ENCODE assay signal across 34 cellular contexts in genomic region chr10:87105725-87106124, GRCh38.
"Had no signal": no experiment of that assay in that cellular context is flagged by ENCODE, and none has a peak within 500 bp of the region (broad histone marks: within the 10 kb centered on the region; RNA-seq: fewer than 3 reads in every experiment).

No MANE protein-coding gene starts in this region.

- ATAC-seq: activated CD4-positive, alpha-beta T cell treated with anti-CD3 and anti-CD28 coated beads for 36 hours; activated CD4-positive, CD25-positive, alpha-beta regulatory T cell treated with anti-CD3 and anti-CD28 coated beads, Interleukin-2, amount 50 U/mL, for 24 hours; activated CD8-positive, alpha-beta memory T cell treated with anti-CD3 and anti-CD28 coated beads, Interleukin-2, amount 10 ng/mL, durations not matched to agents 7 days and 5 days; activated CD8-positive, alpha-beta T cell treated with anti-CD3 and anti-CD28 coated beads, Interleukin-2, amount 10 ng/mL, durations not matched to agents 7 days and 5 days; activated naive CD4-positive, alpha-beta T cell treated with anti-CD3 and anti-CD28 coated beads, Interleukin-2, amount 50 U/mL, for 72 hours; body of pancreas had no signal

- H3K4me1 Mint-ChIP-seq: activated CD4-positive, alpha-beta T cell treated with anti-CD3 and anti-CD28 coated beads for 36 hours; activated CD4-positive, alpha-beta T cell treated with anti-CD3 and anti-CD28 coated beads, Interleukin-2, amount 10 ng/mL, durations not matched to agents 7 days and 5 days; activated CD8-positive, alpha-beta memory T cell treated with anti-CD3 and anti-CD28 coated beads, Interleukin-2, amount 10 ng/mL, durations not matched to agents 7 days and 5 days had no signal

- H3K9me3 ChIP-seq: adrenal gland, body of pancreas, breast epithelium had no signal

- H3K27ac Mint-ChIP-seq: activated CD4-positive, alpha-beta memory T cell treated with anti-CD3 and anti-CD28 coated beads, Interleukin-2, amount 10 ng/mL, durations not matched to agents 7 days and 5 days; activated CD4-positive, alpha-beta T cell treated with anti-CD3 and anti-CD28 coated beads for 36 hours; activated CD4-positive, alpha-beta T cell treated with anti-CD3 and anti-CD28 coated beads, Interleukin-2, amount 10 ng/mL, durations not matched to agents 7 days and 5 days; activated CD8-positive, alpha-beta memory T cell treated with anti-CD3 and anti-CD28 coated beads, Interleukin-2, amount 10 ng/mL, durations not matched to agents 7 days and 5 days; activated CD8-positive, alpha-beta T cell treated with anti-CD3 and anti-CD28 coated beads, Interleukin-2, amount 10 ng/mL, durations not matched to agents 7 days and 5 days; activated naive CD4-positive, alpha-beta T cell treated with anti-CD3 and anti-CD28 coated beads for 36 hours; activated naive CD4-positive, alpha-beta T cell treated with anti-CD3 and anti-CD28 coated beads, Interleukin-2, amount 50 U/mL, for 72 hours; activated naive CD8-positive, alpha-beta T cell treated with anti-CD3 and anti-CD28 coated beads for 36 hours; activated T-cell treated with anti-CD3 and anti-CD28 coated beads, Interleukin-2, amount 50 U/mL, for 24 hours; T-helper 1 cell treated with Interleukin-12 subunit alpha and Interleukin-12 subunit beta and Interleukin-4 antibody, amounts not matched to agents 30 μg/mL and 1 μg/mL, for 36 hours; T-helper 2 cell treated with Interferon-gamma antibody and Interleukin-4, amounts not matched to agents 5 μg/mL and 100 μg/mL, for 36 hours had no signal

- H3K4me1 ChIP-seq: adrenal gland, body of pancreas, breast epithelium had no signal

- H3K4me3 Mint-ChIP-seq: activated CD4-positive, alpha-beta memory T cell treated with anti-CD3 and anti-CD28 coated beads, Interleukin-2, amount 10 ng/mL, durations not matched to agents 7 days and 5 days; activated CD4-positive, alpha-beta T cell treated with anti-CD3 and anti-CD28 coated beads for 36 hours; activated CD4-positive, alpha-beta T cell treated with anti-CD3 and anti-CD28 coated beads, Interleukin-2, amount 10 ng/mL, durations not matched to agents 7 days and 5 days; activated CD8-positive, alpha-beta memory T cell treated with anti-CD3 and anti-CD28 coated beads, Interleukin-2, amount 10 ng/mL, durations not matched to agents 7 days and 5 days; activated CD8-positive, alpha-beta T cell treated with anti-CD3 and anti-CD28 coated beads, Interleukin-2, amount 10 ng/mL, durations not matched to agents 7 days and 5 days; activated naive CD4-positive, alpha-beta T cell treated with anti-CD3 and anti-CD28 coated beads for 36 hours; activated naive CD8-positive, alpha-beta T cell treated with anti-CD3 and anti-CD28 coated beads for 36 hours; activated T-cell treated with anti-CD3 and anti-CD28 coated beads, Interleukin-2, amount 50 U/mL, for 24 hours; T-helper 1 cell treated with Interleukin-12 subunit alpha and Interleukin-12 subunit beta and Interleukin-4 antibody, amounts not matched to agents 30 μg/mL and 1 μg/mL, for 36 hours; T-helper 2 cell treated with Interferon-gamma antibody and Interleukin-4, amounts not matched to agents 5 μg/mL and 100 μg/mL, for 36 hours had no signal

- H3K4me3 ChIP-seq: adrenal gland, body of pancreas, breast epithelium had no signal

- H3K9me3 Mint-ChIP-seq: activated CD4-positive, alpha-beta memory T cell treated with anti-CD3 and anti-CD28 coated beads, Interleukin-2, amount 10 ng/mL, durations not matched to agents 7 days and 5 days; activated CD4-positive, alpha-beta T cell treated with anti-CD3 and anti-CD28 coated beads, Interleukin-2, amount 10 ng/mL, durations not matched to agents 7 days and 5 days; activated naive CD4-positive, alpha-beta T cell treated with anti-CD3 and anti-CD28 coated beads for 36 hours; activated naive CD4-positive, alpha-beta T cell treated with anti-CD3 and anti-CD28 coated beads, Interleukin-2, amount 50 U/mL, for 72 hours; activated naive CD8-positive, alpha-beta T cell treated with anti-CD3 and anti-CD28 coated beads for 36 hours; activated T-cell treated with anti-CD3 and anti-CD28 coated beads, Interleukin-2, amount 50 U/mL, for 24 hours; T-helper 1 cell treated with Interleukin-12 subunit alpha and Interleukin-12 subunit beta and Interleukin-4 antibody, amounts not matched to agents 30 μg/mL and 1 μg/mL, for 36 hours; T-helper 2 cell treated with Interferon-gamma antibody and Interleukin-4, amounts not matched to agents 5 μg/mL and 100 μg/mL, for 36 hours had no signal

- H3K36me3 ChIP-seq: breast epithelium had no signal

- H3K27ac ChIP-seq: adrenal gland, body of pancreas, brain microvascular endothelial cell, VCaP had no signal

- H3K27me3 Mint-ChIP-seq: activated CD4-positive, alpha-beta memory T cell treated with anti-CD3 and anti-CD28 coated beads, Interleukin-2, amount 10 ng/mL, durations not matched to agents 7 days and 5 days; activated CD4-positive, alpha-beta T cell treated with anti-CD3 and anti-CD28 coated beads for 36 hours; activated CD4-positive, alpha-beta T cell treated with anti-CD3 and anti-CD28 coated beads, Interleukin-2, amount 10 ng/mL, durations not matched to agents 7 days and 5 days; activated CD8-positive, alpha-beta memory T cell treated with anti-CD3 and anti-CD28 coated beads, Interleukin-2, amount 10 ng/mL, durations not matched to agents 7 days and 5 days; activated naive CD8-positive, alpha-beta T cell treated with anti-CD3 and anti-CD28 coated beads for 36 hours; activated T-cell treated with anti-CD3 and anti-CD28 coated beads, Interleukin-2, amount 50 U/mL, for 24 hours had no signal

- DNase-seq: activated CD4-positive, alpha-beta memory T cell treated with anti-CD3 and anti-CD28 coated beads, Interleukin-2, amount 10 ng/mL, durations not matched to agents 7 days and 5 days; activated CD4-positive, alpha-beta T cell treated with anti-CD3 and anti-CD28 coated beads for 1 hour; activated CD4-positive, alpha-beta T cell treated with anti-CD3 and anti-CD28 coated beads for 36 hours; activated CD4-positive, alpha-beta T cell treated with anti-CD3 and anti-CD28 coated beads for 48 hours; activated CD4-positive, alpha-beta T cell treated with anti-CD3 and anti-CD28 coated beads, Interleukin-2, amount 10 ng/mL, durations not matched to agents 7 days and 5 days; activated CD4-positive, alpha-beta T cell treated with anti-CD3 and anti-CD28 coated beads, Interleukin-2, amount 50 U/mL, for 48 hours; activated CD4-positive, CD25-positive, alpha-beta regulatory T cell; activated CD8-positive, alpha-beta memory T cell treated with anti-CD3 and anti-CD28 coated beads for 24 hours; activated CD8-positive, alpha-beta memory T cell treated with anti-CD3 and anti-CD28 coated beads, Interleukin-2, amount 10 ng/mL, durations not matched to agents 7 days and 5 days; activated CD8-positive, alpha-beta memory T cell treated with anti-CD3 and anti-CD28 coated beads, Interleukin-2, amount 50 U/mL, for 48 hours; activated CD8-positive, alpha-beta T cell treated with anti-CD3 and anti-CD28 coated beads, Interleukin-2, amount 10 ng/mL, durations not matched to agents 7 days and 5 days; activated effector memory CD4-positive, alpha-beta T cell treated with anti-CD3 and anti-CD28 coated beads, Interleukin-2, amount 50 U/mL, for 16 hours; activated gamma-delta T cell treated with Interleukin-2 at 50 U/mL for 16 hours; activated naive CD4-positive, alpha-beta T cell; activated naive CD4-positive, alpha-beta T cell treated with anti-CD3 and anti-CD28 coated beads for 36 hours; activated naive CD4-positive, alpha-beta T cell treated with anti-CD3 and anti-CD28 coated beads, Interleukin-2, amount 50 U/mL, for 16 hours; activated naive CD8-positive, alpha-beta T cell treated with anti-CD3 and anti-CD28 coated beads for 36 hours; activated T-cell treated with anti-CD3 and anti-CD28 coated beads, Interleukin-2, amount 50 U/mL, for 24 hours; activated T-cell treated with anti-CD3 and anti-CD28 coated beads, Interleukin-2, amount 50 U/mL, for 48 hours; adrenal gland; amniotic stem cell; aorta; body of pancreas; brain microvascular endothelial cell; central memory CD4-positive, alpha-beta T cell; T-helper 1 cell; T-helper 2 cell; T-helper 9 cell had no signal

- H3K27me3 ChIP-seq: adrenal gland, body of pancreas, brain microvascular endothelial cell, breast epithelium had no signal
